20 cellular contexts compared by ENCODE assay signal in the genomic region with DNA sequence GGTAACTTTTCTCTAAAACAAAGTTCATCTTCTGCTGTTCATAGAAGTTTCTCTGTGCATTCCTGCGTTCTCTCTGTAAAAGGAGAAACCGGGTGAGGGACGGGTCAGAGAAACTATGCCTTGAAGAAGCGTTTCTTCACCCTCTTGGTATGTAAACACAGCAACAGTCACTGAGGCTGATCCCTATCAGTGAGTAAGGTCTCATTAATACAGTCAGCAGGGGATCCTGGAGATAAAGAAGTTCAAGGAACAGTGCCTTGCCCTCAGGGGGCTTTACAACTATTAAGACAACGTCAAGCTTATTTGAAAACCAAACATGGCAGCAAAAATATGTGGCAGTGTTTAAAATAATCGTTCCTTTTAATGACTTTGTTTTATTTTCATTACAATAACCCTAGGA.
DNase-seq lines count a peak whose midpoint lies in the region; TF ChIP-seq lines count a peak whose summit lies in the region.
"Had no signal": no experiment of that assay in that cellular context is flagged by ENCODE, and none has a peak within 500 bp of the region (broad histone marks: within the 10 kb centered on the region; RNA-seq: fewer than 3 reads in every experiment).

No MANE protein-coding gene starts in this region.

- DNase-seq in GM03348 (ENCODE audit: low spot score) (peak; percentile 52), amniotic stem cell (lab: John Stamatoyannopoulos, UW) (peak; percentile 12), fibroblast of the conjunctiva (ENCODE audit: low read depth) (peak; percentile 41), smooth muscle cell (lab: John Stamatoyannopoulos, UW; ENCODE audit: unreplicated experiment) (no peak), NCI-H510A (lab: John Stamatoyannopoulos, UW) (no peak), NCI-H510A treated with DMSO at 0.1 percent for 48 hours (lab: John Stamatoyannopoulos, UW) (no peak), cerebellar nuclear complex (lab: John Stamatoyannopoulos, UW) (no peak)
- DNase-seq: activated T-cell treated with anti-CD3 and anti-CD28 coated beads, Interleukin-2, amount 50 U/mL, for 4 hours; caudate nucleus; DMS 273 treated with DMSO at 0.1 percent for 48 hours; effector CD4-positive, alpha-beta T cell; H7; naive B cell; NCI-H1417; NCI-H2171 treated with DMSO at 0.1 percent for 48 hours; Peyer's patch; stimulated activated naive CD4-positive, alpha-beta T cell; T-helper 9 cell had no signal

- H3K4me2 ChIP-seq in smooth muscle cell = no peak overlapping the region
- H3K4me2 ChIP-seq: BLaER1 treated with 17β-estradiol and CSF1 and Interleukin-3, amounts not matched to agents 10 nM and 100 nM had no signal

- H2AFZ ChIP-seq in smooth muscle cell (ENCODE audit: low read depth) = no peak overlapping the region

- no peaks in the 10 kb centered on the region for H3K27me3 ChIP-seq in smooth muscle cell (ENCODE audit: low read depth)
- H3K27me3 ChIP-seq: BLaER1 treated with 17β-estradiol and CSF1 and Interleukin-3, amounts not matched to agents 10 nM and 100 nM; esophagus muscularis mucosa; Peyer's patch had no signal

- no peak overlapping the region for H3K4me3 ChIP-seq in smooth muscle cell
- H3K4me3 ChIP-seq: BLaER1 treated with 17β-estradiol and CSF1 and Interleukin-3, amounts not matched to agents 10 nM and 100 nM; esophagus muscularis mucosa; Peyer's patch had no signal

- peak overlapping the region; percentile 19 for H3K27ac ChIP-seq in smooth muscle cell (ENCODE audit: low read depth)
- H3K27ac ChIP-seq: BLaER1 treated with 17β-estradiol and CSF1 and Interleukin-3, amounts not matched to agents 10 nM and 100 nM; esophagus muscularis mucosa; Peyer's patch had no signal

- H3K9me3 ChIP-seq in smooth muscle cell (replicated peaks; ENCODE audit: low read depth) = no peaks in the 10 kb centered on the region

- H3K9ac ChIP-seq in smooth muscle cell (ENCODE audit: low read depth) = no peak overlapping the region
- H3K9ac ChIP-seq: BLaER1 treated with 17β-estradiol and CSF1 and Interleukin-3, amounts not matched to agents 10 nM and 100 nM had no signal

- H3K36me3 ChIP-seq in smooth muscle cell (ENCODE audit: low read depth) = no peaks in the 10 kb centered on the region
- H3K36me3 ChIP-seq: BLaER1 treated with 17β-estradiol and CSF1 and Interleukin-3, amounts not matched to agents 10 nM and 100 nM; esophagus muscularis mucosa; Peyer's patch had no signal

- H3K79me2 ChIP-seq in smooth muscle cell (ENCODE audit: low read depth) = no peaks in the 10 kb centered on the region

- no peak for TF ChIP-seq CTCF in smooth muscle cell (IDR thresholded peaks at IDR 0.05; ENCODE audit: borderline replicate concordance, insufficient read depth, poor library complexity, severe bottlenecking)

- WGBS in smooth muscle cell (ENCODE audit: low lambda C conversion rate) = 41% methylated on average over 6 of the region's 6 CpGs

- H3K4me1 ChIP-seq in smooth muscle cell (ENCODE audit: low read depth) = no peaks in the 10 kb centered on the region
- H3K4me1 ChIP-seq: esophagus muscularis mucosa, Peyer's patch had no signal

- H4K20me1 ChIP-seq in smooth muscle cell (ENCODE audit: low read depth) = no peaks in the 10 kb centered on the region
- H4K20me1 ChIP-seq: BLaER1 treated with 17β-estradiol and CSF1 and Interleukin-3, amounts not matched to agents 10 nM and 100 nM had no signal

- peaks cover 6% of the 10 kb centered on the region for H3F3A ChIP-seq in smooth muscle cell (ENCODE audit: low read depth)

Comparison
In these comparisons a context has a peak if more than half of its experiments do, and no peak if none do; other contexts are left out.
1. DNase-seq: peak in GM03348 (single experiment), amniotic stem cell (single experiment) and fibroblast of the conjunctiva (single experiment); none in smooth muscle cell (single experiment), NCI-H510A (single experiment), NCI-H510A treated with DMSO at 0.1 percent for 48 hours (single experiment) and cerebellar nuclear complex (0 of 2).